ENCODE assay signal across 8 cellular contexts in the genomic region with DNA sequence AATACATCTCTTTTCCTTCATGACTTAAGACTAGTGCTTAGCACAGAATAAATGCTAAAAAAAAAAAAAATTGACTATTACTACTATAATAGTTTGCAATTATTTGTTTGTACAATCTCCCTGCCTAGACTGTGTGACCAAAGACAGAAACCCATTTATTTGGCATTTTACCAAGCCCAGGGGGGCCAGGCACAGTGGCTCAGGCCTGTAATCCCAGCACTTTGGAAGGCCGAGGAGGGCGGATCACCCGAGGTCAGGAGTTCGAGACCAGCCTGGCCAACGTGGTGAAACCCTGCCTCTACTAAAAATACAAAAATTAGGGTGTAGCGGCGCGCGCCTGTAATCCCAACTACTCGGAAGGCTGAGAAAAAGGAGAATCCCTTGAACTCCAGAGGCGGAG. TPM values are rescaled to one million over a fixed set of nuclear protein-coding genes. Genes with fewer than 3 reads are reported as not detected.
DNase-seq lines count a peak whose midpoint lies in the region; TF ChIP-seq lines count a peak whose summit lies in the region.

No MANE protein-coding gene starts in this region.

- H3K36me3 ChIP-seq in SJCRH30: peaks cover 24% of the 10 kb centered on the region

- H3K4me3 ChIP-seq in GM12865 (ENCODE audit: low read depth, low read length) (peak overlapping the region; percentile 75), SJCRH30 (peak overlapping the region; percentile 78), fibroblast of mammary gland (ENCODE audit: control insufficient read depth, low read depth, low read length) (peak overlapping the region; percentile 92), skeletal muscle cell (ENCODE audit: low read depth, low read length) (peak overlapping the region; percentile 100)

- H3K4me1 ChIP-seq in SJCRH30: no peaks in the 10 kb centered on the region

- DNase-seq in GM12865 (ENCODE audit: low read depth) (no peak), SJCRH30 (peak in 1 of 2 experiments; percentile 27), fibroblast of mammary gland (ENCODE audit: low read depth) (peak; percentile 26), skeletal muscle cell (ENCODE audit: low read depth) (no peak), T1000 (lab: John Stamatoyannopoulos, UW) (no peak), activated gamma-delta T cell (lab: John Stamatoyannopoulos, UW) (no peak), NCI-H1048 (lab: John Stamatoyannopoulos, UW) (no peak)
- no peak for DNase-seq in effector CD4-positive, alpha-beta T cell

- TF ChIP-seq CTCF in GM12865 (IDR thresholded peaks at IDR 0.05; ENCODE audit: insufficient read depth, low read depth, low read length, missing control alignments) (no peak), fibroblast of mammary gland (conservative IDR thresholded peaks at IDR 0.05; ENCODE audit: control insufficient read depth, insufficient read depth, low read depth, low read length) (no peak)

- no peaks in the 10 kb centered on the region for H3K9me3 ChIP-seq in SJCRH30 (replicated peaks)

- H3K27me3 ChIP-seq in SJCRH30: no peaks in the 10 kb centered on the region

- H3K27ac ChIP-seq in SJCRH30: no peak overlapping the region

RNA-seq across cellular contexts. Expression of a gene that starts 1.4 kb away (rescaled TPM):
- 42.3 and 44.4 TPM in 2 replicates for total RNA-seq in SJCRH30 (2014; rRNA removed; shearing (Covaris generic))

RNA-seq across cellular contexts. Expression of a gene that starts 1.5 kb away (rescaled TPM):
- 46.9 and 51.5 TPM in 2 replicates for total RNA-seq in SJCRH30 (2014; rRNA removed; shearing (Covaris generic))

RNA-seq across cellular contexts. Expression of a gene that starts 17.8 kb away (rescaled TPM):
- 25.8 and 30.2 TPM in 2 replicates for total RNA-seq in SJCRH30 (2014; rRNA removed; shearing (Covaris generic))
